ENCODE assay signal across 13 cellular contexts in the genomic region with DNA sequence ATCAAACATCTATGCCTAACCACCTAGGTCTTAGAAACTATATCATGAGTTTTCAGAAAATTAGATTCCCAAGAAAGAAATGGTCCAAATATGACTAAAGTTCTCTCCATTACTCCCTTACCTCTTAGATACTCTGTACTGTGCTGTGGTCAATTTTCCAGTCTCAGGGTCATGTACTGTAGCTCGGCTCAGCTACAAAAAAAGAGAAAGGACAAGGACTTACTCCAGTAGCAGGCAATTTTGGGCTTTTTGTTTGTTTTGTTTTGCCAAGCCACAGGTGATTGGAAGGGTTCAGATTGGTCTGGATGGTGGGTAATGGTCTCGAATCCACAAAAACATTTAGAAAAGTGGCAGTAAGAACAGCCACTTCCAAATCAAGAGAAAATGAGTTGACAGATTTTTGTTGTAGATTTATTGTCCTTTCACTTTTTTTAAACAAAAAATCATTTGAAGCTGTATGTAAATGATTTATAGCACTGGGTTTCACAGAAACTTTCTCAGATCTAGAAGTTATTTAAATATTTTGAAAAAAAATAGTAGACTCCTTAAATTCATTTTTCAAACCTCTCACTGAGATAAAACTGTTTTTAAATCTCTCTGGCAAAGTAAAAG. TPM values are rescaled to one million over a fixed set of nuclear protein-coding genes. Genes with fewer than 3 reads are reported as not detected.
DNase-seq lines count a peak whose midpoint lies in the region; ATAC-seq and TF ChIP-seq lines count a peak whose summit lies in the region.
"Had no signal": no experiment of that assay in that cellular context is flagged by ENCODE, and none has a peak within 500 bp of the region (broad histone marks: within the 10 kb centered on the region; RNA-seq: fewer than 3 reads in every experiment).

No MANE protein-coding gene starts in this region.

- CTCF ChIA-PET in PC-9 (lab: Charles Lee) = no interaction called here

- BruUV-seq in PC-9 (replicated peaks; lab: Mats Ljungman, UMichigan) = TSS peak; percentile 40

- peak overlapping the region; percentile 93 for H3K27ac ChIP-seq in ACC112 (ENCODE audit: low read depth, low read length)
- peak overlapping the region; percentile 90 for H3K27ac ChIP-seq in PC-9

- H2AFZ ChIP-seq in ACC112 (ENCODE audit: low read length, unreplicated experiment) (no peak overlapping the region), PC-9 (peak overlapping the region; percentile 44)

- H3K9me3 ChIP-seq in PC-9 (ENCODE audit: insufficient read depth, low read depth) = no peaks in the 10 kb centered on the region

- POLR2A ChIA-PET in PC-9 (lab: Charles Lee; ENCODE audit: unreplicated experiment) = no interaction called here

- TF ChIP-seq CTCF in PC-9 (conservative IDR thresholded peaks at IDR 0.05) (no peak), mesothelial cell of epicardium (IDR thresholded peaks at IDR 0.05; ENCODE audit: unreplicated experiment) (no peak)

- H3K36me3 ChIP-seq in ACC112 (ENCODE audit: insufficient read depth, low read length) = peaks cover 18% of the 10 kb centered on the region
- H3K36me3 ChIP-seq in PC-9 (ENCODE audit: low read depth) = peaks cover 24% of the 10 kb centered on the region
- H3K36me3 ChIP-seq in H7 (replicated peaks; ENCODE audit: control insufficient read depth, insufficient read depth, low read length) = no peaks in the 10 kb centered on the region; the same call in 1 of the 2 replicates

- peaks cover 18% of the 10 kb centered on the region for H3K4me1 Mint-ChIP-seq in mesothelial cell of epicardium
- H3K4me1 Mint-ChIP-seq: B cell had no signal

- H3F3A ChIP-seq in PC-9 (ENCODE audit: insufficient read depth, low read depth) = peaks cover 29% of the 10 kb centered on the region

- H3K27me3 ChIP-seq in ACC112 (ENCODE audit: insufficient read depth, low read length) (no peaks in the 10 kb centered on the region), PC-9 (ENCODE audit: insufficient read depth, low read depth) (no peaks in the 10 kb centered on the region), H7 (ENCODE audit: control insufficient read depth, insufficient read depth, low read length) (no peaks in the 10 kb centered on the region)

- intact Hi-C loops in PC-9 (cut with micrococcal nuclease; ENCODE audit: unreplicated experiment) = loop anchor here (5.0 kb wide), 1 partner anchor 682 kb away; no protein-coding TSS in a partner anchor

- no peaks in the 10 kb centered on the region for H3K9me2 ChIP-seq in PC-9 (ENCODE audit: insufficient read depth)

- H3K4me2 ChIP-seq in PC-9 = peak overlapping the region; percentile 65

- H4K20me1 ChIP-seq in PC-9 (ENCODE audit: insufficient read depth) = no peaks in the 10 kb centered on the region

- peaks cover 14% of the 10 kb centered on the region for H3K79me2 ChIP-seq in ACC112 (ENCODE audit: control insufficient read depth, insufficient read depth, low read length, unreplicated experiment)
- H3K79me2 ChIP-seq in PC-9 (ENCODE audit: low read depth) = no peaks in the 10 kb centered on the region

- H3K9me3 Mint-ChIP-seq in mesothelial cell of epicardium = peaks cover 2% of the 10 kb centered on the region

- ATAC-seq in HG03432 (IDR thresholded peaks at IDR 0.05; ENCODE audit: unreplicated experiment) (no peak), GM21786 (IDR thresholded peaks at IDR 0.05; ENCODE audit: unreplicated experiment) (no peak)

- DNase-seq in PC-9 (no peak), dermis blood vessel endothelial cell (peak; percentile 17), mesothelial cell of epicardium (ENCODE audit: low spot score in 2 of 2, unreplicated experiment in 2 of 2) (no peak), foreskin melanocyte (no peak), H7 (no peak)
- DNase-seq: activated CD8-positive, alpha-beta memory T cell treated with anti-CD3 and anti-CD28 coated beads for 24 hours; activated naive CD4-positive, alpha-beta T cell treated with Interleukin-2 at 50 U/mL for 16 hours; NCI-H2081 treated with DMSO at 0.1 percent for 48 hours; stimulated activated CD4-positive, alpha-beta T cell treated with anti-CD3 and anti-CD28 coated beads, Interleukin-4, amount 100 ng/mL, for 1 hour had no signal

- H3K27me3 Mint-ChIP-seq in mesothelial cell of epicardium (ENCODE audit: low read depth) = no peaks in the 10 kb centered on the region
- H3K27me3 Mint-ChIP-seq: B cell had no signal

- H3K4me1 ChIP-seq in ACC112 (ENCODE audit: control insufficient read depth, insufficient read depth, low read length, unreplicated experiment) (peaks cover 31% of the 10 kb centered on the region), PC-9 (replicated peaks; ENCODE audit: insufficient read depth) (peaks cover 40% of the 10 kb centered on the region)

- H3K4me3 Mint-ChIP-seq in mesothelial cell of epicardium = no peak overlapping the region
- H3K4me3 Mint-ChIP-seq: B cell had no signal

- H3K27ac Mint-ChIP-seq in mesothelial cell of epicardium = peak overlapping the region; percentile 75
- H3K27ac Mint-ChIP-seq: B cell had no signal

- peaks cover 15% of the 10 kb centered on the region for H3K36me3 Mint-ChIP-seq in mesothelial cell of epicardium

- H3K4me3 ChIP-seq in ACC112 (ENCODE audit: low read depth, low read length) (peak overlapping the region; percentile 6; the same call in 1 of the 2 replicates), PC-9 (peak overlapping the region; percentile 3; the same call in 1 of the 2 replicates), H7 (ENCODE audit: insufficient read depth, low read depth, low read length) (no peak overlapping the region)

RNA-seq across cellular contexts. Expression of gene P4HA1, which starts 52.8 kb away (rescaled TPM):
- total RNA-seq in PC-9 (2021) (21.0 and 25.5 TPM in 2 replicates), dermis blood vessel endothelial cell (81.7 and 97.4 TPM in 2 replicates), mesothelial cell of epicardium (103 to 111 TPM (median 105 TPM) in 3 replicates)
- total RNA-seq in H7 (2014; rRNA removed; shearing (Covaris generic)) = 37.3 and 76.5 TPM in 2 replicates
